ENCODE assay signal across 9 cellular contexts in genomic region chr1:245512980-245513578, GRCh38.
A peak's percentile ranks its signal among the peaks of the same experiment; 100 is the strongest.
DNase-seq lines count a peak whose midpoint lies in the region; ATAC-seq and TF ChIP-seq lines count a peak whose summit lies in the region.
"Had no signal": no experiment of that assay in that cellular context is flagged by ENCODE, and none has a peak within 500 bp of the region (broad histone marks: within the 10 kb centered on the region; RNA-seq: fewer than 3 reads in every experiment).

No MANE protein-coding gene starts in this region.

- H3K4ac ChIP-seq in mesendoderm (ENCODE audit: low read depth, low read length): no peak overlapping the region

- no peak for TF ChIP-seq EP300 in sigmoid colon (IDR thresholded peaks at IDR 0.05)

- ATAC-seq in heart right ventricle (no peak), HG03025 (IDR thresholded peaks at IDR 0.05; ENCODE audit: low FRiP score, unreplicated experiment) (no peak), HG02870 (IDR thresholded peaks at IDR 0.05; ENCODE audit: unreplicated experiment) (no peak)
- ATAC-seq: activated CD4-positive, CD25-positive, alpha-beta regulatory T cell treated with anti-CD3 and anti-CD28 coated beads, Interleukin-2, amount 50 U/mL, for 24 hours had no signal

- H3K9ac ChIP-seq in mesendoderm (ENCODE audit: low read length): no peak overlapping the region

- no peak overlapping the region for H3K4me3 ChIP-seq in MG63
- no peak overlapping the region for H3K4me3 ChIP-seq in mesendoderm (ENCODE audit: low read length)
- H3K4me3 ChIP-seq in sigmoid colon: peak overlapping the region in 2 of 4 donors; percentile 9 to 13
- peak overlapping the region in 4 of 10 donors; percentile 12 to 28 (median 21) for H3K4me3 ChIP-seq in heart right ventricle

- no peak overlapping the region for H2BK15ac ChIP-seq in mesendoderm (replicated peaks; ENCODE audit: low read depth)

- H3K79me2 ChIP-seq in mesendoderm (ENCODE audit: control insufficient read depth, insufficient read depth, low read length): no peaks in the 10 kb centered on the region

- H2BK5ac ChIP-seq in mesendoderm (ENCODE audit: low read length): no peak overlapping the region

- DNase-seq in Daoy (ENCODE audit: low read depth): peak; percentile 51
- peak; percentile 6 for DNase-seq in MG63
- DNase-seq in amniotic epithelial cell (ENCODE audit: low read depth): peak; percentile 34
- DNase-seq in mesendoderm: peak; percentile 67
- DNase-seq in sigmoid colon: no peak
- DNase-seq in heart right ventricle: no peak

- H2AK5ac ChIP-seq in mesendoderm (ENCODE audit: low read length): no peak overlapping the region

- no peak overlapping the region for H3K23ac ChIP-seq in mesendoderm (ENCODE audit: low read length)

- TF ChIP-seq POLR2A in sigmoid colon (IDR thresholded peaks at IDR 0.05): no peak

- no peaks in the 10 kb centered on the region for H3K36me3 ChIP-seq in MG63
- H3K36me3 ChIP-seq in mesendoderm (ENCODE audit: control insufficient read depth, insufficient read depth, low read length): no peaks in the 10 kb centered on the region
- H3K36me3 ChIP-seq in sigmoid colon: no peaks in the 10 kb centered on the region
- no peaks in the 10 kb centered on the region for H3K36me3 ChIP-seq in heart right ventricle

- H3K79me1 ChIP-seq in mesendoderm (ENCODE audit: low read length): no peaks in the 10 kb centered on the region

- no peak overlapping the region for H2BK120ac ChIP-seq in mesendoderm (ENCODE audit: low read depth, low read length)

- H3K56ac ChIP-seq in mesendoderm (ENCODE audit: low read length): no peak overlapping the region

- H3K18ac ChIP-seq in mesendoderm (ENCODE audit: low read length): no peak overlapping the region

- no peak overlapping the region for H4K5ac ChIP-seq in mesendoderm (ENCODE audit: low read length)

- H3K9me3 ChIP-seq in MG63 (no peaks in the 10 kb centered on the region; the same call in 1 of the 2 replicates), sigmoid colon (no peaks in the 10 kb centered on the region), heart right ventricle (no peaks in the 10 kb centered on the region)

- H3K27me3 ChIP-seq in MG63 (peaks cover 8% of the 10 kb centered on the region), mesendoderm (ENCODE audit: insufficient read depth, low read length, poor library complexity) (no peaks in the 10 kb centered on the region), sigmoid colon (peaks cover 0 to 23% (median 0%) of the 10 kb centered on the region in 3 donors), heart right ventricle (peaks cover 0 to 14% (median 9%) of the 10 kb centered on the region in 7 donors)

- peaks cover 4% of the 10 kb centered on the region for H3K4me1 ChIP-seq in mesendoderm (ENCODE audit: control insufficient read depth, low read depth, low read length)
- peaks cover 0 to 8% (median 0%) of the 10 kb centered on the region in 4 donors for H3K4me1 ChIP-seq in sigmoid colon
- H3K4me1 ChIP-seq in heart right ventricle: peaks cover 0 to 9% (median 3%) of the 10 kb centered on the region in 9 donors

- intact Hi-C loops in sigmoid colon (cut with DNase I): no loop called here
- intact Hi-C loops in heart right ventricle (cut with DNase I): no loop called here

- H3K27ac ChIP-seq in mesendoderm (ENCODE audit: low read depth, low read length) (no peak overlapping the region), sigmoid colon (no peak overlapping the region), heart right ventricle (no peak overlapping the region)

- H3K4me2 ChIP-seq in mesendoderm (ENCODE audit: low read length): no peak overlapping the region

- no CpG with 5 or more reads among the region's 11 CpGs for WGBS in mesendoderm (ENCODE audit: extremely low coverage, insufficient coverage, low lambda C conversion rate)
- WGBS in sigmoid colon, 2 donors: 54 to 55% methylated on average over 11 of the region's 11 CpGs
- 57 to 62% methylated on average over 11 of the region's 11 CpGs for WGBS in heart right ventricle, 2 donors

- H4K8ac ChIP-seq in mesendoderm (ENCODE audit: low read depth, low read length): no peak overlapping the region

- TF ChIP-seq CTCF in sigmoid colon (IDR thresholded peaks at IDR 0.05): no peak
- TF ChIP-seq CTCF in heart right ventricle (IDR thresholded peaks at IDR 0.05): peak in 2 of 9 donors; percentile 3 to 15

Comparison
In these comparisons a context has a peak if more than half of its experiments do, and no peak if none do; other contexts are left out.
1. DNase-seq: peak in Daoy (single experiment), MG63 (single experiment), amniotic epithelial cell (single experiment) and mesendoderm (single experiment); none in sigmoid colon (single experiment) and heart right ventricle (0 of 2).